7 cellular contexts compared by ENCODE assay signal in the genomic region with DNA sequence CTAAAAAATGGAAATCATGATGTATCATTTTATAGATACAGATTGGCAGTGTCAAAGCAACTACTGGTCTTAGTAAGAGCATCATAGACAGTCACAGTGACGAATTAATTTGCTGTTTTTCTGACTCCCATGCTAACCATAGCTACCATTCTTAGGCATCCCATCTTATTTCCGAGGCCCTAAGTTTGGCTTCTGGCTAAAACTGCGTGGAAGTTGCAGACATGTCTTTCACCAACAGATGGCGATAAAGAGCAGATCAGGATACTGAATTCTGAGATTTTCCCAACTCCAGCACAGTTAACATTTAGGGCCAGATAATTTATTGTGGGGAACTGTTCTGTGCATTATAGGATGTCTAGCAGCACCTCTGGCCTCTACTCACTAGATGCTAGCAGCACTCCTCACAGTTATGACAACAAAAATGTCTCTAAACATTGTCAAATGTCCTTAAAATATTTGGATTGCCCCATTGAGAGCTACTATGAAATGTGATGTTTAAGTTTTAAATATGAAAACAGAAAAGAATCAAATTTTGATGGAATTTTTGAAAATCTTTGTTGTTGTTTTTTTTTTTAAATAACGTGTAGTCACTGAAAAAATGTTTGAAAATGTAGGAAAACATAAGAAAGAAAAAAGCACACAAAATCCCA. TPM values are rescaled to one million over a fixed set of nuclear protein-coding genes. Genes with fewer than 3 reads are reported as not detected.
DNase-seq lines count a peak whose midpoint lies in the region; ATAC-seq, FAIRE-seq and TF ChIP-seq lines count a peak whose summit lies in the region.

No MANE protein-coding gene starts in this region.

- H4K20me1 ChIP-seq in OCI-LY7 (ENCODE audit: insufficient read depth, low read length), result no peaks in the 10 kb centered on the region
- no peaks in the 10 kb centered on the region for H4K20me1 ChIP-seq in keratinocyte (ENCODE audit: control insufficient read depth, extremely low read depth, insufficient read depth, low read length)

- no peaks in the 10 kb centered on the region for H3K9me2 ChIP-seq in OCI-LY7 (ENCODE audit: insufficient read depth, low read length)

- H3K36me3 Mint-ChIP-seq in Caco-2 (ENCODE audit: insufficient read depth, unreplicated experiment) (no peaks in the 10 kb centered on the region), MCF 10A (ENCODE audit: insufficient read depth, unreplicated experiment) (no peaks in the 10 kb centered on the region)

- H3K79me2 ChIP-seq in OCI-LY7 (ENCODE audit: insufficient read depth, low read depth, low read length), result no peaks in the 10 kb centered on the region
- no peaks in the 10 kb centered on the region for H3K79me2 ChIP-seq in keratinocyte (ENCODE audit: control insufficient read depth, insufficient read depth, low read length)

- H3K4me1 Mint-ChIP-seq in Caco-2 (ENCODE audit: low read depth, unreplicated experiment), result no peaks in the 10 kb centered on the region
- H3K4me1 Mint-ChIP-seq in MCF 10A (ENCODE audit: insufficient read depth, unreplicated experiment), result no peaks in the 10 kb centered on the region

- dilution Hi-C loops in keratinocyte (cut with MboI; ENCODE audit: extremely low pct_ligation_motif_present, low sequenced_read_pairs), result no loop called here

- WGBS in suprapubic skin, result 11% methylated on average over 5 of the region's 5 CpGs

- no peak for TF ChIP-seq EP300 in suprapubic skin (IDR thresholded peaks at IDR 0.05)

- TF ChIP-seq POLR2A in suprapubic skin (IDR thresholded peaks at IDR 0.05) (no peak), GM18505 (IDR thresholded peaks at IDR 0.05; ENCODE audit: borderline replicate concordance, extremely low read depth, insufficient read depth, insufficient read length) (no peak)

- peaks cover 3% of the 10 kb centered on the region for H3K27me3 Mint-ChIP-seq in Caco-2 (ENCODE audit: insufficient read depth, unreplicated experiment)
- H3K27me3 Mint-ChIP-seq in MCF 10A (ENCODE audit: insufficient read depth, unreplicated experiment), result peaks cover 11% of the 10 kb centered on the region

- peak in 1 of 2 experiments; percentile 61 for DNase-seq in Caco-2
- peak; percentile 47 for DNase-seq in OCI-LY7 (ENCODE audit: low spot score)
- peak; percentile 58 for DNase-seq in MCF 10A (ENCODE audit: unreplicated experiment)
- no peak for DNase-seq in keratinocyte (ENCODE audit: low read depth, low spot score)
- no peak for DNase-seq in suprapubic skin (ENCODE audit: low spot score in 2 of 2)

- H3K9me3 Mint-ChIP-seq in Caco-2 (ENCODE audit: unreplicated experiment), result no peaks in the 10 kb centered on the region
- H3K9me3 Mint-ChIP-seq in MCF 10A (ENCODE audit: unreplicated experiment), result no peaks in the 10 kb centered on the region

- POLR2A ChIA-PET in Caco-2 (lab: Charles Lee), result no interaction called here
- POLR2A ChIA-PET in OCI-LY7 (lab: Charles Lee), result interaction anchor here (0.7 to 1.3 kb wide), 4 partner anchors 8 to 23 kb away, joined by 3 to 9 read pairs (median 4); no protein-coding TSS in a partner anchor
- POLR2A ChIA-PET in MCF 10A (lab: Yijun Ruan, JAX), result no interaction called here

- BruUV-seq in Caco-2 (replicated peaks; lab: Mats Ljungman, UMichigan) (no TSS peak), OCI-LY7 (replicated peaks; lab: Mats Ljungman, UMichigan) (no TSS peak), MCF 10A (replicated peaks; lab: Mats Ljungman, UMichigan) (no TSS peak)

- no peak overlapping the region for H3K27ac Mint-ChIP-seq in Caco-2 (ENCODE audit: unreplicated experiment)
- no peak overlapping the region for H3K27ac Mint-ChIP-seq in MCF 10A (ENCODE audit: low read depth, unreplicated experiment)

- H3K36me3 ChIP-seq in Caco-2 (ENCODE audit: control insufficient read depth, insufficient read depth, low read length), result no peaks in the 10 kb centered on the region
- H3K36me3 ChIP-seq in OCI-LY7 (ENCODE audit: insufficient read depth, low read length), result no peaks in the 10 kb centered on the region
- H3K36me3 ChIP-seq in keratinocyte (ENCODE audit: control insufficient read depth in 2 of 2, extremely low read depth in 1 of 2, insufficient read depth in 2 of 2, low read length in 2 of 2), result no peaks in the 10 kb centered on the region
- H3K36me3 ChIP-seq in suprapubic skin, result no peaks in the 10 kb centered on the region

- ATAC-seq in GM18517 (IDR thresholded peaks at IDR 0.05; ENCODE audit: unreplicated experiment) (peak; percentile 45), GM18505 (IDR thresholded peaks at IDR 0.05; ENCODE audit: unreplicated experiment) (no peak)

- no peak overlapping the region for H3K9ac ChIP-seq in keratinocyte (ENCODE audit: control insufficient read depth, extremely low read depth, insufficient read depth, low read length)

- H3K4me2 ChIP-seq in OCI-LY7 (ENCODE audit: low read length) (no peak overlapping the region), keratinocyte (ENCODE audit: control insufficient read depth, extremely low read depth, insufficient read depth, low read depth, low read length) (no peak overlapping the region)

- H3K4me3 ChIP-seq in Caco-2 (ENCODE audit: low read depth, low read length), result no peak overlapping the region
- no peak overlapping the region for H3K4me3 ChIP-seq in OCI-LY7 (ENCODE audit: low read depth, low read length, poor library complexity, severe bottlenecking)
- no peak overlapping the region for H3K4me3 ChIP-seq in keratinocyte (ENCODE audit: control insufficient read depth in 2 of 3, extremely low read depth in 1 of 3, insufficient read depth in 2 of 3, low read depth in 1 of 3, low read length in 3 of 3)
- no peak overlapping the region for H3K4me3 ChIP-seq in suprapubic skin

- H3K4me1 ChIP-seq in Caco-2 (no peaks in the 10 kb centered on the region), OCI-LY7 (ENCODE audit: insufficient read depth, low read length, poor library complexity, severe bottlenecking) (no peaks in the 10 kb centered on the region), keratinocyte (ENCODE audit: control insufficient read depth, extremely low read depth, insufficient read depth, low read length) (no peaks in the 10 kb centered on the region), suprapubic skin (no peaks in the 10 kb centered on the region)

- no peak overlapping the region for H2AFZ ChIP-seq in OCI-LY7 (ENCODE audit: low read length)
- H2AFZ ChIP-seq in keratinocyte (ENCODE audit: control insufficient read depth, low read length), result no peak overlapping the region

- H3K27ac ChIP-seq in OCI-LY7 (ENCODE audit: low read depth, low read length, poor library complexity, severe bottlenecking) (no peak overlapping the region), keratinocyte (ENCODE audit: control insufficient read depth, insufficient read depth, low read length) (no peak overlapping the region), suprapubic skin (no peak overlapping the region)

- peak; percentile 66 for FAIRE-seq in keratinocyte (lab: Jason Lieb, UNC)

- CTCF ChIA-PET in Caco-2 (lab: Charles Lee) (interaction anchor here (0.5 to 1.2 kb wide), 7 partner anchors 13 to 244 kb away, joined by 3 to 10 read pairs (median 3); partner anchors contain the start of gene MRPL17), OCI-LY7 (lab: Charles Lee; ENCODE audit: unreplicated experiment) (interaction anchor here (0.8 to 1.6 kb wide), 3 partner anchors 9 to 17 kb away, joined by 3 to 12 read pairs (median 3); partner anchors contain the start of gene OR2AG2), MCF 10A (lab: Yijun Ruan, JAX) (interaction anchor here (0.5 to 7.9 kb wide), 70 partner anchors 9 to 992 kb away, joined by 3 to 96 read pairs (median 4); partner anchors contain the start of genes OR10A2, OR2AG1 and OR2AG2)

- peaks cover 1% of the 10 kb centered on the region for H3K27me3 ChIP-seq in Caco-2 (replicated peaks; ENCODE audit: control insufficient read depth, insufficient read depth, low read length)
- no peaks in the 10 kb centered on the region for H3K27me3 ChIP-seq in keratinocyte (ENCODE audit: control insufficient read depth, extremely low read depth, insufficient read depth, low read length)
- H3K27me3 ChIP-seq in suprapubic skin, result no peaks in the 10 kb centered on the region

- intact Hi-C loops in Caco-2 (cut with micrococcal nuclease; ENCODE audit: unreplicated experiment), result loop anchor here (5.0 kb wide), 1 partner anchor 223 kb away; no protein-coding TSS in a partner anchor
- intact Hi-C loops in OCI-LY7 (cut with micrococcal nuclease; ENCODE audit: unreplicated experiment), result no loop called here
- intact Hi-C loops in MCF 10A (cut with micrococcal nuclease), result loop anchor here (5.0 kb wide), 1 partner anchor 223 kb away; no protein-coding TSS in a partner anchor

- H3K9me1 ChIP-seq in keratinocyte (ENCODE audit: control insufficient read depth, extremely low read depth, insufficient read depth, low read length), result no peaks in the 10 kb centered on the region

- H3K9me3 ChIP-seq in Caco-2, result no peaks in the 10 kb centered on the region
- no peaks in the 10 kb centered on the region for H3K9me3 ChIP-seq in OCI-LY7 (ENCODE audit: low read length)
- no peaks in the 10 kb centered on the region for H3K9me3 ChIP-seq in keratinocyte (ENCODE audit: control insufficient read depth, low read depth, low read length)
- no peaks in the 10 kb centered on the region for H3K9me3 ChIP-seq in suprapubic skin

- no peak overlapping the region for H3K4me3 Mint-ChIP-seq in Caco-2 (ENCODE audit: unreplicated experiment)
- no peak overlapping the region for H3K4me3 Mint-ChIP-seq in MCF 10A (ENCODE audit: unreplicated experiment)

- TF ChIP-seq CTCF in Caco-2 (IDR thresholded peaks at IDR 0.05; ENCODE audit: insufficient read depth in 1 of 2, low read depth in 1 of 2, low read length in 1 of 2, severe bottlenecking in 1 of 2, unreplicated experiment in 1 of 2), result peak; percentile 86 to 89
- peak; percentile 97 for TF ChIP-seq CTCF in OCI-LY7 (conservative IDR thresholded peaks at IDR 0.05; ENCODE audit: low read length)
- peak; percentile 79 for TF ChIP-seq CTCF in MCF 10A (IDR thresholded peaks at IDR 0.05; ENCODE audit: unreplicated experiment)
- peak; percentile 67 to 82 (median 72) for TF ChIP-seq CTCF in keratinocyte (optimal IDR thresholded peaks at IDR 0.05 in 1 of 3, IDR thresholded peaks at IDR 0.05 in 1 of 3, conservative IDR thresholded peaks at IDR 0.05 in 1 of 3; ENCODE audit: extremely low read depth in 1 of 3, insufficient read depth in 2 of 3, low read length in 3 of 3)
- TF ChIP-seq CTCF in suprapubic skin (IDR thresholded peaks at IDR 0.05), result peak; percentile 25 to 84

RNA-seq across cellular contexts. Expression of gene OR2AG2, which starts 16.3 kb away (rescaled TPM):
- total RNA-seq in Caco-2 (2022) (not detected in 2 replicates), OCI-LY7 (2022) (1.7 and 1.9 TPM in 2 replicates), MCF 10A (2022) (0.37 and 0.39 TPM in 2 replicates), suprapubic skin (under 1 TPM in 1 of 4 donors, not detected in 3; 0.24 TPM)
- 0.82 and 2.5 TPM in 2 replicates for total RNA-seq in OCI-LY7 (2014; rRNA removed; shearing (Covaris generic))
- polyA plus RNA-seq in keratinocyte, result 0.04 to 0.11 TPM (median 0.08 TPM) in 3 replicates
- not detected for polyA plus RNA-seq in keratinocyte (2011; ENCODE audit: low read depth)
- polyA plus RNA-seq in keratinocyte (2011; cell fraction: cytosol; rRNA removed), result 0.04 TPM in 1 of 2 replicates, not detected in the other
- 0.23 and 0.45 TPM in 2 replicates for polyA plus RNA-seq in keratinocyte (2011; cell fraction: nucleus; rRNA removed)
- polyA plus RNA-seq in keratinocyte (2012; ENCODE audit: low replicate concordance), result 0.07 TPM in 1 of 2 replicates, not detected in the other
- 1.4 to 3.6 TPM (median 2.2 TPM) in 3 replicates for polyA minus RNA-seq in keratinocyte
- not detected for polyA minus RNA-seq in keratinocyte (2011; cell fraction: cytosol; rRNA and poly(A)+ RNA removed)
- 1.7 and 4.7 TPM in 2 replicates for polyA minus RNA-seq in keratinocyte (2011; cell fraction: nucleus; rRNA and poly(A)+ RNA removed)

RNA-seq across cellular contexts. Expression of gene OR2AG1, which starts 27.4 kb away (rescaled TPM):
- total RNA-seq in Caco-2 (2022) (not detected in 2 replicates), OCI-LY7 (2022) (not detected in 2 replicates), MCF 10A (2022) (not detected in 2 replicates), suprapubic skin (not detected)
- total RNA-seq in OCI-LY7 (2014; rRNA removed; shearing (Covaris generic)), result not detected in 2 replicates
- polyA plus RNA-seq in keratinocyte, result not detected in 3 replicates
- not detected for polyA plus RNA-seq in keratinocyte (2011; ENCODE audit: low read depth)
- not detected in 2 replicates for polyA plus RNA-seq in keratinocyte (2011; cell fraction: cytosol; rRNA removed)
- polyA plus RNA-seq in keratinocyte (2011; cell fraction: nucleus; rRNA removed), result not detected in 2 replicates
- not detected in 2 replicates for polyA plus RNA-seq in keratinocyte (2012; ENCODE audit: low replicate concordance)
- polyA minus RNA-seq in keratinocyte, result not detected in 3 replicates
- polyA minus RNA-seq in keratinocyte (2011; cell fraction: cytosol; rRNA and poly(A)+ RNA removed), result not detected
- not detected in 2 replicates for polyA minus RNA-seq in keratinocyte (2011; cell fraction: nucleus; rRNA and poly(A)+ RNA removed)

RNA-seq across cellular contexts. Expression of gene OR6A2, which starts 44.1 kb away (rescaled TPM):
- not detected in 2 replicates for total RNA-seq in Caco-2 (2022)
- total RNA-seq in OCI-LY7 (2014; rRNA removed; shearing (Covaris generic)), result 0.95 and 2.2 TPM in 2 replicates
- total RNA-seq in OCI-LY7 (2022), result 2.2 and 2.4 TPM in 2 replicates
- 0.17 and 0.28 TPM in 2 replicates for total RNA-seq in MCF 10A (2022)
- polyA plus RNA-seq in keratinocyte, result 0.05 to 0.09 TPM in 2 of 3 replicates, not detected in the other
- not detected for polyA plus RNA-seq in keratinocyte (2011; ENCODE audit: low read depth)
- polyA plus RNA-seq in keratinocyte (2011; cell fraction: cytosol; rRNA removed), result not detected in 2 replicates
- polyA plus RNA-seq in keratinocyte (2011; cell fraction: nucleus; rRNA removed), result 0.17 and 0.20 TPM in 2 replicates
- polyA plus RNA-seq in keratinocyte (2012; ENCODE audit: low replicate concordance), result not detected in 2 replicates
- polyA minus RNA-seq in keratinocyte, result 1.8 to 3.9 TPM in 2 of 3 replicates, not detected in the other
- polyA minus RNA-seq in keratinocyte (2011; cell fraction: cytosol; rRNA and poly(A)+ RNA removed), result not detected
- 2.1 and 3.9 TPM in 2 replicates for polyA minus RNA-seq in keratinocyte (2011; cell fraction: nucleus; rRNA and poly(A)+ RNA removed)
- under 1 TPM in 1 of 4 donors, not detected in 3; 0.72 TPM for total RNA-seq in suprapubic skin

Comparison
In these comparisons a context has a peak if more than half of its experiments do, and no peak if none do; other contexts are left out.
1. DNase-seq: peak in OCI-LY7 (single experiment) and MCF 10A (single experiment); none in keratinocyte (single experiment) and suprapubic skin (0 of 2).
2. Peak in every context shown above with its lines, with median percentiles within 50 percentile points of each other: CTCF ChIP-seq.